1 cellular context compared by ENCODE assay signal in genomic region chr10:931326-932318, GRCh38.
TF ChIP-seq lines count a peak whose summit lies in the region.

Gene LARP4B (minus strand): TSS chr10:931705. CDS start chr10:885721, 45,984 bp downstream.

TF ChIP-seq in K562, 482 proteins besides CTCF, POLR2A, EP300 and RAD21 (continued from another document and continues in another):
- peak; percentile 89 for TF ChIP-seq POLR2G (IDR thresholded peaks at IDR 0.05; ENCODE audit: low read depth, low read length)
- TF ChIP-seq, protein P1, sequence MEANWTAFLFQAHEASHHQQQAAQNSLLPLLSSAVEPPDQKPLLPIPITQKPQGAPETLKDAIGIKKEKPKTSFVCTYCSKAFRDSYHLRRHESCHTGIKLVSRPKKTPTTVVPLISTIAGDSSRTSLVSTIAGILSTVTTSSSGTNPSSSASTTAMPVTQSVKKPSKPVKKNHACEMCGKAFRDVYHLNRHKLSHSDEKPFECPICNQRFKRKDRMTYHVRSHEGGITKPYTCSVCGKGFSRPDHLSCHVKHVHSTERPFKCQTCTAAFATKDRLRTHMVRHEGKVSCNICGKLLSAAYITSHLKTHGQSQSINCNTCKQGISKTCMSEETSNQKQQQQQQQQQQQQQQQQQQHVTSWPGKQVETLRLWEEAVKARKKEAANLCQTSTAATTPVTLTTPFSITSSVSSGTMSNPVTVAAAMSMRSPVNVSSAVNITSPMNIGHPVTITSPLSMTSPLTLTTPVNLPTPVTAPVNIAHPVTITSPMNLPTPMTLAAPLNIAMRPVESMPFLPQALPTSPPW (CRISPR knock-in tag; IDR thresholded peaks at IDR 0.05): peak; percentile 98
- no peak for TF ChIP-seq GTF2A2 (tag; IDR thresholded peaks at IDR 0.05)
- peak; percentile 59; the same call in 1 of the 2 replicates for TF ChIP-seq POLR2H (tag; IDR thresholded peaks at IDR 0.05; ENCODE audit: low read depth)
- no peak for TF ChIP-seq RFX1 (IDR thresholded peaks at IDR 0.05)
- peak; percentile 50 for TF ChIP-seq NFYB (IDR thresholded peaks at IDR 0.05; ENCODE audit: extremely low read depth, insufficient read length)
- TF ChIP-seq POLR2AphosphoS5 (IDR thresholded peaks at IDR 0.05; ENCODE audit: control insufficient read depth, insufficient read depth, low read depth, low read length): peak; percentile 64; the same call in 1 of the 2 replicates
- TF ChIP-seq ZNF175 (CRISPR knock-in tag; IDR thresholded peaks at IDR 0.05; ENCODE audit: low read depth): peak; percentile 76
- peak; percentile 89 for TF ChIP-seq ATF7 (IDR thresholded peaks at IDR 0.05)
- TF ChIP-seq MAZ (CRISPR knock-in tag; conservative IDR thresholded peaks at IDR 0.05 in 1 of 2, IDR thresholded peaks at IDR 0.05 in 1 of 2): peak; percentile 49 to 71
- TF ChIP-seq PCBP1 (IDR thresholded peaks at IDR 0.05; ENCODE audit: low read depth, low read length, poor library complexity, severe bottlenecking): peak; percentile 29
- peak; percentile 77; the same call in 1 of the 2 replicates for TF ChIP-seq ELF2 (CRISPR knock-in tag; IDR thresholded peaks at IDR 0.05)
- TF ChIP-seq RBFOX2 (IDR thresholded peaks at IDR 0.05; ENCODE audit: low read depth, low read length): peak; percentile 88
- TF ChIP-seq ZNF583 (CRISPR knock-in tag; IDR thresholded peaks at IDR 0.05): 0 out of 2 replicates have a peak, but pooled peaks have one; percentile 27
- no peak for TF ChIP-seq TRIM24 (IDR thresholded peaks at IDR 0.05)
- TF ChIP-seq ATF2 (CRISPR knock-in tag; IDR thresholded peaks at IDR 0.05): no peak
- TF ChIP-seq RBBP5 (IDR thresholded peaks at IDR 0.05; ENCODE audit: borderline replicate concordance, insufficient read depth, low read length, poor library complexity, severe bottlenecking): peak; percentile 26
- peak; percentile 88 to 89 for TF ChIP-seq NRF1 (conservative IDR thresholded peaks at IDR 0.05 in 1 of 2, IDR thresholded peaks at IDR 0.05 in 1 of 2)
- TF ChIP-seq, protein P2, sequence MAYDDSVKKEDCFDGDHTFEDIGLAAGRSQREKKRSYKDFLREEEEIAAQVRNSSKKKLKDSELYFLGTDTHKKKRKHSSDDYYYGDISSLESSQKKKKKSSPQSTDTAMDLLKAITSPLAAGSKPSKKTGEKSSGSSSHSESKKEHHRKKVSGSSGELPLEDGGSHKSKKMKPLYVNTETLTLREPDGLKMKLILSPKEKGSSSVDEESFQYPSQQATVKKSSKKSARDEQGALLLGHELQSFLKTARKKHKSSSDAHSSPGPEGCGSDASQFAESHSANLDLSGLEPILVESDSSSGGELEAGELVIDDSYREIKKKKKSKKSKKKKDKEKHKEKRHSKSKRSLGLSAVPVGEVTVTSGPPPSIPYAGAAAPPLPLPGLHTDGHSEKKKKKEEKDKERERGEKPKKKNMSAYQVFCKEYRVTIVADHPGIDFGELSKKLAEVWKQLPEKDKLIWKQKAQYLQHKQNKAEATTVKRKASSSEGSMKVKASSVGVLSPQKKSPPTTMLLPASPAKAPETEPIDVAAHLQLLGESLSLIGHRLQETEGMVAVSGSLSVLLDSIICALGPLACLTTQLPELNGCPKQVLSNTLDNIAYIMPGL (CRISPR knock-in tag; IDR thresholded peaks at IDR 0.05): 0 out of 2 replicates have a peak, but pooled peaks have one; percentile 48
- TF ChIP-seq SIN3A (IDR thresholded peaks at IDR 0.05; ENCODE audit: borderline replicate concordance in 2 of 2, control insufficient read depth in 1 of 2, low read depth in 2 of 2, low read length in 2 of 2): peak in 1 of 2 experiments; percentile 70; a peak in 1 of 4 replicates
- TF ChIP-seq ZKSCAN1 (IDR thresholded peaks at IDR 0.05; ENCODE audit: low read depth, low read length): no peak
- no peak for TF ChIP-seq RBM14 (IDR thresholded peaks at IDR 0.05; ENCODE audit: borderline replicate concordance, insufficient read depth, low read depth, low read length)
- TF ChIP-seq CHD2 (IDR thresholded peaks at IDR 0.05; ENCODE audit: low read depth, low read length): peak; percentile 84
- peak; percentile 60 for TF ChIP-seq ETV1 (tag; conservative IDR thresholded peaks at IDR 0.05; ENCODE audit: low read depth)
- TF ChIP-seq MTA3 (IDR thresholded peaks at IDR 0.05; ENCODE audit: borderline replicate concordance): peak; percentile 70; the same call in 1 of the 2 replicates
- 0 out of 2 replicates have a peak, but pooled peaks have one; percentile 23 for TF ChIP-seq ESRRA (IDR thresholded peaks at IDR 0.05; ENCODE audit: borderline replicate concordance, low read depth)
- TF ChIP-seq RBM25 (IDR thresholded peaks at IDR 0.05; ENCODE audit: low read depth, low read length, severe bottlenecking): peak; percentile 98
- no peak for TF ChIP-seq NR2C2 (CRISPR knock-in tag; IDR thresholded peaks at IDR 0.05)
- TF ChIP-seq NR2C2 (tag; IDR thresholded peaks at IDR 0.05): peak; percentile 81
- TF ChIP-seq, protein P3, sequence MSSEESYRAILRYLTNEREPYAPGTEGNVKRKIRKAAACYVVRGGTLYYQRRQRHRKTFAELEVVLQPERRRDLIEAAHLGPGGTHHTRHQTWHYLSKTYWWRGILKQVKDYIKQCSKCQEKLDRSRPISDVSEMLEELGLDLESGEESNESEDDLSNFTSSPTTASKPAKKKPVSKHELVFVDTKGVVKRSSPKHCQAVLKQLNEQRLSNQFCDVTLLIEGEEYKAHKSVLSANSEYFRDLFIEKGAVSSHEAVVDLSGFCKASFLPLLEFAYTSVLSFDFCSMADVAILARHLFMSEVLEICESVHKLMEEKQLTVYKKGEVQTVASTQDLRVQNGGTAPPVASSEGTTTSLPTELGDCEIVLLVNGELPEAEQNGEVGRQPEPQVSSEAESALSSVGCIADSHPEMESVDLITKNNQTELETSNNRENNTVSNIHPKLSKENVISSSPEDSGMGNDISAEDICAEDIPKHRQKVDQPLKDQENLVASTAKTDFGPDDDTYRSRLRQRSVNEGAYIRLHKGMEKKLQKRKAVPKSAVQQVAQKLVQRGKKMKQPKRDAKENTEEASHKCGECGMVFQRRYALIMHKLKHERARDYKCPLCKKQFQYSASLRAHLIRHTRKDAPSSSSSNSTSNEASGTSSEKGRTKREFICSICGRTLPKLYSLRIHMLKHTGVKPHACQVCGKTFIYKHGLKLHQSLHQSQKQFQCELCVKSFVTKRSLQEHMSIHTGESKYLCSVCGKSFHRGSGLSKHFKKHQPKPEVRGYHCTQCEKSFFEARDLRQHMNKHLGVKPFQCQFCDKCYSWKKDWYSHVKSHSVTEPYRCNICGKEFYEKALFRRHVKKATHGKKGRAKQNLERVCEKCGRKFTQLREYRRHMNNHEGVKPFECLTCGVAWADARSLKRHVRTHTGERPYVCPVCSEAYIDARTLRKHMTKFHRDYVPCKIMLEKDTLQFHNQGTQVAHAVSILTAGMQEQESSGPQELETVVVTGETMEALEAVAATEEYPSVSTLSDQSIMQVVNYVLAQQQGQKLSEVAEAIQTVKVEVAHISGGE (CRISPR knock-in tag; IDR thresholded peaks at IDR 0.05): peak in 1 of 3 experiments; percentile 86; a peak in 2 of 6 replicates
- TF ChIP-seq TAF9B (IDR thresholded peaks at IDR 0.05; ENCODE audit: partially characterized antibody): no peak
- no peak for TF ChIP-seq ZFPM2 (CRISPR knock-in tag; IDR thresholded peaks at IDR 0.05)
- peak; percentile 67; the same call in 1 of the 2 replicates for TF ChIP-seq EP400 (IDR thresholded peaks at IDR 0.05)
- no peak for TF ChIP-seq KLF16 (IDR thresholded peaks at IDR 0.05)
- peak; percentile 69; the same call in 1 of the 2 replicates for TF ChIP-seq PHF8 (IDR thresholded peaks at IDR 0.05; ENCODE audit: borderline replicate concordance, low read length)
- TF ChIP-seq CBX5 (IDR thresholded peaks at IDR 0.05; ENCODE audit: borderline replicate concordance, low read depth): no peak
- peak; percentile 41; the same call in 1 of the 2 replicates for TF ChIP-seq GATAD2B (IDR thresholded peaks at IDR 0.05; ENCODE audit: borderline replicate concordance)
- TF ChIP-seq FIP1L1 (IDR thresholded peaks at IDR 0.05; ENCODE audit: low read depth, low read length, poor library complexity, severe bottlenecking): peak; percentile 38
- peak; percentile 85 for TF ChIP-seq CXXC5 (CRISPR knock-in tag; IDR thresholded peaks at IDR 0.05)
- no peak for TF ChIP-seq ZNF140 (CRISPR knock-in tag; IDR thresholded peaks at IDR 0.05)
- TF ChIP-seq MYC (IDR thresholded peaks at IDR 0.05; ENCODE audit: low read depth, low read length): 0 out of 2 replicates have a peak, but pooled peaks have one; percentile 58
- TF ChIP-seq MYC (CRISPR knock-in tag; IDR thresholded peaks at IDR 0.05; ENCODE audit: borderline replicate concordance, low read depth): no peak
- peak; percentile 63 for TF ChIP-seq HCFC1 (IDR thresholded peaks at IDR 0.05; ENCODE audit: low read depth, low read length)
- no peak; a peak in 1 of 4 replicates for TF ChIP-seq KDM4B (IDR thresholded peaks at IDR 0.05; ENCODE audit: borderline replicate concordance in 2 of 2, low read depth in 1 of 2)
- TF ChIP-seq ZNF253 (CRISPR knock-in tag; conservative IDR thresholded peaks at IDR 0.05): no peak
- TF ChIP-seq E2F1 (CRISPR knock-in tag; IDR thresholded peaks at IDR 0.05): peak; percentile 55; the same call in 1 of the 2 replicates
- TF ChIP-seq ZBTB40 (IDR thresholded peaks at IDR 0.05): peak; percentile 94
- TF ChIP-seq ZBTB40 (CRISPR knock-in tag; IDR thresholded peaks at IDR 0.05): no peak
